ENCODE assay signal across 14 cellular contexts in the genomic region with DNA sequence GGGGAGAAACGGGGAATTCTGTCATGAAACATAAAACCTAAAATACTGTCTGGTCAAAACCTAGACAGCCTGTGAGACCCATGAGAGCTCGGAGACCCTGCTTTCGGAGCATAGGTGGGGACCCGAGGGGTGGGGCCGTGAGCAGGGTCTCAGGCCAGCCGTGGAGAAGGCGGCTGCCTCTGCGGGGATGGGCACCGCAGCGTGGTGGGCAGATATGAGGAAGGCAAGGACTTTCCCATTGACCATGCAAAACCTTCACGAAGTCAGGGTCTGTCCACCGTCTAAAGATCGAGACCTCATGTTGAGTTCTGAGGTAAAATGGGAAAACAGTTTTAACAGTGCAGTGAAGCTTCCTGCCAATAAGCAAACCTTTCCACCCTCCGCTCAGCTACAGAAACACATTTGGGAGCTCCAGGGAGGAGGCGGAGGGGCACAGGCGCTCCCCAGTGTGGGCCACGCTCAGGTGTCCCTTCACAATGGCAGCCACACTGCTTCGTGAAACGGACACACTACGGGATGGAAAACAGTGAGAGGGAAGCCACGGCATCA.
A peak's percentile ranks its signal among the peaks of the same experiment; 100 is the strongest.
DNase-seq lines count a peak whose midpoint lies in the region; ATAC-seq and TF ChIP-seq lines count a peak whose summit lies in the region.
"Had no signal": no experiment of that assay in that cellular context is flagged by ENCODE, and none has a peak within 500 bp of the region (broad histone marks: within the 10 kb centered on the region; RNA-seq: fewer than 3 reads in every experiment).

No MANE protein-coding gene starts in this region.

- H3K79me1 ChIP-seq in mesenchymal stem cell (replicated peaks; ENCODE audit: low read length, poor library complexity, severe bottlenecking), result peaks cover 6% of the 10 kb centered on the region

- no peak overlapping the region for H2BK120ac ChIP-seq in mesenchymal stem cell (ENCODE audit: low read depth, low read length)

- H2AFZ ChIP-seq in mesenchymal stem cell (ENCODE audit: low read depth, low read length), result no peak overlapping the region

- no peak for ATAC-seq in HG03039 (IDR thresholded peaks at IDR 0.05; ENCODE audit: unreplicated experiment)
- ATAC-seq: activated CD4-positive, alpha-beta T cell treated with anti-CD3 and anti-CD28 coated beads for 36 hours; naive thymus-derived CD4-positive, alpha-beta T cell had no signal

- H3K23ac ChIP-seq in mesenchymal stem cell (ENCODE audit: low read length in 2 of 2), result no peak overlapping the region

- H4K8ac ChIP-seq in mesenchymal stem cell (ENCODE audit: low read length), result no peak overlapping the region

- no peak for TF ChIP-seq EP300 in esophagus muscularis mucosa (IDR thresholded peaks at IDR 0.05)

- no peak overlapping the region for H2BK15ac ChIP-seq in mesenchymal stem cell (ENCODE audit: low read depth, poor library complexity, severe bottlenecking)

- H4K91ac ChIP-seq in mesenchymal stem cell (ENCODE audit: low read length), result no peak overlapping the region

- H3K27me3 ChIP-seq in adipocyte (replicated peaks; ENCODE audit: control insufficient read depth, insufficient read depth, low read length), result no peaks in the 10 kb centered on the region
- H3K27me3 ChIP-seq in esophagus muscularis mucosa, result no peaks in the 10 kb centered on the region
- no peaks in the 10 kb centered on the region for H3K27me3 ChIP-seq in mesenchymal stem cell (ENCODE audit: control insufficient read depth in 1 of 2, insufficient read depth in 1 of 2, low read length in 2 of 2)
- H3K27me3 ChIP-seq in subcutaneous abdominal adipose tissue (ENCODE audit: control insufficient read depth in 5 of 5, insufficient read depth in 4 of 5, low read length in 5 of 5), result no peaks in the 10 kb centered on the region

- intact Hi-C loops in esophagus muscularis mucosa (cut with DNase I), result loop anchor here (5.0 to 10.0 kb wide), 3 partner anchors 80 to 107 kb away; no protein-coding TSS in a partner anchor

- H3K36me3 ChIP-seq in adipocyte (ENCODE audit: control insufficient read depth, insufficient read depth, low read length, severe bottlenecking) (no peaks in the 10 kb centered on the region), esophagus muscularis mucosa (peaks cover 0 to 17% (median 5%) of the 10 kb centered on the region in 4 donors), mesenchymal stem cell (ENCODE audit: control insufficient read depth in 1 of 2, insufficient read depth in 2 of 2, low read depth in 1 of 2, low read length in 2 of 2) (no peaks in the 10 kb centered on the region), subcutaneous abdominal adipose tissue (ENCODE audit: control insufficient read depth in 5 of 5, insufficient read depth in 5 of 5, low read length in 5 of 5) (peaks cover 0 to 5% (median 0%) of the 10 kb centered on the region in 5 donors)

- DNase-seq in adipocyte (ENCODE audit: low read depth) (no peak), esophagus muscularis mucosa (ENCODE audit: extremely low spot score) (peak; percentile 62), mesenchymal stem cell (no peak), GM20000 (ENCODE audit: low spot score) (no peak), cerebellar cortex (ENCODE audit: low spot score) (no peak), NK-92 (lab: John Stamatoyannopoulos, UW; ENCODE audit: unreplicated experiment) (no peak)
- DNase-seq: activated CD4-positive, alpha-beta T cell treated with anti-CD3 and anti-CD28 coated beads for 36 hours; activated T-cell treated with anti-CD3 and anti-CD28 coated beads, Interleukin-2, amount 50 U/mL, for 1 hour; immature natural killer cell; naive thymus-derived CD4-positive, alpha-beta T cell; stimulated activated CD4-positive, alpha-beta T cell treated with anti-CD3 and anti-CD28 coated beads, Interleukin-12 subunit alpha, Interleukin-12 subunit beta, amount 100 ng/mL, for 4 hours had no signal

- no peak overlapping the region for H3K14ac ChIP-seq in mesenchymal stem cell (ENCODE audit: low read length in 2 of 2)

- H3K4me2 ChIP-seq in mesenchymal stem cell (ENCODE audit: low read length, poor library complexity, severe bottlenecking), result no peak overlapping the region

- H3K27ac ChIP-seq in esophagus muscularis mucosa (replicated peaks in 1 of 4) (peak overlapping the region; percentile 77 to 89 (median 85)), mesenchymal stem cell (ENCODE audit: low read length, poor library complexity, severe bottlenecking) (no peak overlapping the region), subcutaneous abdominal adipose tissue (ENCODE audit: low read depth, low read length) (peak overlapping the region; percentile 50)
- H3K27ac ChIP-seq: HL-60 had no signal

- peak overlapping the region; percentile 75 for H3K4me3 ChIP-seq in adipocyte (ENCODE audit: low read length)
- H3K4me3 ChIP-seq in esophagus muscularis mucosa, result peak overlapping the region; percentile 18 to 32 (median 22)
- peak overlapping the region in 1 of 2 experiments; percentile 66 for H3K4me3 ChIP-seq in mesenchymal stem cell (ENCODE audit: insufficient read depth in 1 of 2, low read depth in 1 of 2, low read length in 2 of 2)
- H3K4me3 ChIP-seq in subcutaneous abdominal adipose tissue (ENCODE audit: low read depth in 1 of 5, low read length in 5 of 5), result peak overlapping the region; percentile 4 to 52 (median 25)

- H3K9ac ChIP-seq in adipocyte (ENCODE audit: low read length), result peak overlapping the region; percentile 64
- H3K9ac ChIP-seq in mesenchymal stem cell (ENCODE audit: low read length), result peak overlapping the region; percentile 74
- peak overlapping the region in 2 of 5 donors; percentile 32 to 45 for H3K9ac ChIP-seq in subcutaneous abdominal adipose tissue (ENCODE audit: low read length in 5 of 5)

- TF ChIP-seq CTCF in esophagus muscularis mucosa (IDR thresholded peaks at IDR 0.05) (no peak), GM20000 (IDR thresholded peaks at IDR 0.05; ENCODE audit: extremely low read depth, missing control alignments) (no peak)

- TF ChIP-seq POLR2A in esophagus muscularis mucosa (IDR thresholded peaks at IDR 0.05; ENCODE audit: low read depth), result no peak

- no peak overlapping the region for H2BK5ac ChIP-seq in mesenchymal stem cell (ENCODE audit: low read depth, low read length, poor library complexity, severe bottlenecking)

- H3K4ac ChIP-seq in mesenchymal stem cell (ENCODE audit: low read depth in 1 of 2, low read length in 2 of 2), result no peak overlapping the region

- 60% methylated on average over 21 of the region's 21 CpGs for WGBS in esophagus muscularis mucosa
- WGBS in mesenchymal stem cell, result 88% methylated on average over 21 of the region's 21 CpGs

- no peak overlapping the region for H2BK12ac ChIP-seq in mesenchymal stem cell (ENCODE audit: low read length in 2 of 2)

- H3K9me3 ChIP-seq in adipocyte (ENCODE audit: control insufficient read depth, low read length), result no peaks in the 10 kb centered on the region
- H3K9me3 ChIP-seq in esophagus muscularis mucosa, result no peaks in the 10 kb centered on the region
- H3K9me3 ChIP-seq in mesenchymal stem cell (ENCODE audit: control insufficient read depth, low read length), result no peaks in the 10 kb centered on the region
- H3K9me3 ChIP-seq in subcutaneous abdominal adipose tissue (ENCODE audit: control insufficient read depth in 5 of 5, low read length in 5 of 5), result no peaks in the 10 kb centered on the region

- H3K4me1 ChIP-seq in adipocyte (ENCODE audit: control insufficient read depth, insufficient read depth, low read length) (peaks cover 17% of the 10 kb centered on the region), esophagus muscularis mucosa (peaks cover 74 to 78% (median 75%) of the 10 kb centered on the region in 4 donors), mesenchymal stem cell (ENCODE audit: control insufficient read depth, insufficient read depth, low read depth, low read length) (peaks cover 10% of the 10 kb centered on the region), subcutaneous abdominal adipose tissue (ENCODE audit: control insufficient read depth in 5 of 5, insufficient read depth in 5 of 5, low read length in 5 of 5) (peaks cover 8 to 31% (median 16%) of the 10 kb centered on the region in 5 donors)

- no peak overlapping the region for H2AK5ac ChIP-seq in mesenchymal stem cell (ENCODE audit: low read length, severe bottlenecking)

- no peak overlapping the region for H3K18ac ChIP-seq in mesenchymal stem cell (ENCODE audit: low read depth in 1 of 2, low read length in 2 of 2)
